In the genomic region with DNA sequence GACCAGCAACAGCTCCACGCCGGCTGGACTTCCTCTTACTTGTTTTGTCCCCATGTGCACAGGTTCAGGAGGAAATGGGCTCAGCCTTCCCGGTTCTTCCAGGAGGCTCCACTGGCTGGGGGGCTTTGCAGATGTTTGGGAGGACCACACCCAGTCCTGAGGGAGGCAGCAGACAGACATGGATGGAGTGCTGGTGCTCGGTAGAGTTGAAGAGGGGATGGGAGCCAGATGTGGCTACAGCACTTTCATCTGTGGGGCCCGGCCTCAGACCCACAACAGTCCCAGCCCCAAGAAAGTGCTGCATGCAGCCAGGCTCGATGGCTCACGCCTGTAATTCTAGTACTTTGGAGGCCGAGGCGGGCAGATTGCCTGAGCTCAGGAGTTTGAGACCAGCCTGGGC, we compare ENCODE assay signal across 13 cellular contexts.
"Had no signal": no experiment of that assay in that cellular context is flagged by ENCODE, and none has a peak within 500 bp of the region (broad histone marks: within the 10 kb centered on the region; RNA-seq: fewer than 3 reads in every experiment).

No MANE protein-coding gene starts in this region.

- H3K27me3 Mint-ChIP-seq: naive thymus-derived CD8-positive, alpha-beta T cell had no signal

- H3K27me3 ChIP-seq: gastrocnemius medialis, heart right ventricle, ovary, right atrium auricular region, stomach had no signal

- H3K36me3 ChIP-seq: ovary had no signal

- H3K9me3 ChIP-seq: gastrocnemius medialis, heart right ventricle, mucosa of descending colon, ovary, right atrium auricular region, stomach had no signal

- H3K4me3 Mint-ChIP-seq: naive thymus-derived CD8-positive, alpha-beta T cell had no signal

- H3K27ac ChIP-seq: gastrocnemius medialis, heart right ventricle, ovary, right atrium auricular region, stomach had no signal

- H3K27ac Mint-ChIP-seq: naive thymus-derived CD8-positive, alpha-beta T cell had no signal

- H3K4me3 ChIP-seq: gastrocnemius medialis, heart right ventricle, mucosa of descending colon, ovary, right atrium auricular region, stomach had no signal

- H3K4me1 ChIP-seq: gastrocnemius medialis, heart right ventricle, right atrium auricular region, stomach had no signal

- DNase-seq: effector memory CD4-positive, alpha-beta T cell; gastrocnemius medialis; heart right ventricle; hypothalamus; kidney glomerular epithelial cell; mammary epithelial cell; mucosa of descending colon; ovary; small intestine; stimulated activated CD4-positive, alpha-beta T cell treated with anti-CD3 and anti-CD28 coated beads, Interleukin-12 subunit alpha, Interleukin-12 subunit beta, amount 100 ng/mL, for 4 hours; stomach had no signal

- H3K9me3 Mint-ChIP-seq: naive thymus-derived CD8-positive, alpha-beta T cell had no signal
